In genomic region chr7:155296788-155297516, GRCh38 we compare ENCODE assay signal across 8 cellular contexts. TPM values are rescaled to one million over a fixed set of nuclear protein-coding genes. Genes with fewer than 3 reads are reported as not detected.
A peak's percentile ranks its signal among the peaks of the same experiment; 100 is the strongest.
DNase-seq lines count a peak whose midpoint lies in the region; FAIRE-seq and TF ChIP-seq lines count a peak whose summit lies in the region.

No MANE protein-coding gene starts in this region.

- peaks cover 29% of the 10 kb centered on the region for H3K36me3 Mint-ChIP-seq in activated naive CD8-positive, alpha-beta T cell treated with anti-CD3 and anti-CD28 coated beads for 36 hours

- peaks cover 30% of the 10 kb centered on the region for H3K4me1 Mint-ChIP-seq in activated naive CD8-positive, alpha-beta T cell treated with anti-CD3 and anti-CD28 coated beads for 36 hours

- DNase-seq in COR-L47 (lab: John Stamatoyannopoulos, UW) (peak; percentile 85), GM20000 (ENCODE audit: low spot score) (peak; percentile 52), HK-2 (ENCODE audit: unreplicated experiment) (peak; percentile 80), SJSA1 (ENCODE audit: low read depth in 1 of 2, low spot score in 2 of 2) (peak; percentile 73 to 76), cardiac septum (ENCODE audit: low spot score) (peak; percentile 83), pulmonary artery endothelial cell (ENCODE audit: low read depth, low spot score) (peak; percentile 27), urothelium cell line (ENCODE audit: low spot score) (peak; percentile 54)
- peak; percentile 84 for DNase-seq in activated naive CD8-positive, alpha-beta T cell treated with anti-CD3 and anti-CD28 coated beads for 36 hours

- H3K27me3 Mint-ChIP-seq in activated naive CD8-positive, alpha-beta T cell treated with anti-CD3 and anti-CD28 coated beads for 36 hours: no peaks in the 10 kb centered on the region

- no peaks in the 10 kb centered on the region for H3K27me3 ChIP-seq in SJSA1 (replicated peaks)

- peaks cover 27% of the 10 kb centered on the region for H3K4me1 ChIP-seq in SJSA1 (replicated peaks)

- peak overlapping the region; percentile 91 for H3K27ac ChIP-seq in SJSA1

- no peak for TF ChIP-seq CTCF in GM20000 (IDR thresholded peaks at IDR 0.05; ENCODE audit: extremely low read depth, missing control alignments)

- 0 out of 2 replicates have a peak, but pooled peaks cover 3% of the 10 kb centered on the region for H3K36me3 ChIP-seq in SJSA1

- peak overlapping the region; percentile 84 for H3K4me3 Mint-ChIP-seq in activated naive CD8-positive, alpha-beta T cell treated with anti-CD3 and anti-CD28 coated beads for 36 hours

- no peak for FAIRE-seq in urothelium cell line (lab: Jason Lieb, UNC)

- H3K27ac Mint-ChIP-seq in activated naive CD8-positive, alpha-beta T cell treated with anti-CD3 and anti-CD28 coated beads for 36 hours: peak overlapping the region; percentile 92

- intact Hi-C loops in cardiac septum (cut with DNase I): loop anchor here (1.0 to 5.0 kb wide), 3 partner anchors 40 to 295 kb away; partner anchors contain the start of gene PAXIP1

- H3K9me3 Mint-ChIP-seq in activated naive CD8-positive, alpha-beta T cell treated with anti-CD3 and anti-CD28 coated beads for 36 hours: no peaks in the 10 kb centered on the region

- H3K9me3 ChIP-seq in SJSA1 (replicated peaks): peaks cover 4% of the 10 kb centered on the region

- peak overlapping the region; percentile 81 for H3K4me3 ChIP-seq in SJSA1

RNA-seq across cellular contexts. Expression of gene INSIG1, which starts 0.7 kb away (rescaled TPM):
- 36.4 and 46.6 TPM in 2 replicates for total RNA-seq in SJSA1 (2014; rRNA removed; shearing (Covaris generic))
- total RNA-seq in activated naive CD8-positive, alpha-beta T cell treated with anti-CD3 and anti-CD28 coated beads for 36 hours: 10 to 100 TPM; 52.5 to 53.4 TPM
- total RNA-seq in cardiac septum: 15.2 TPM
- total RNA-seq in pulmonary artery endothelial cell: 109 and 120 TPM in 2 replicates

Comparison
In these comparisons a context has a peak if more than half of its experiments do, and no peak if none do; other contexts are left out.
1. Peak in every context shown above with its lines: DNase-seq, H3K4me3 ChIP-seq and H3K27ac ChIP-seq.
2. DNase-seq: peak in every context shown above with its lines; median percentile 85 in COR-L47; 84 in activated naive CD8-positive, alpha-beta T cell treated with anti-CD3 and anti-CD28 coated beads for 36 hours; 83 in cardiac septum; 80 in HK-2; 74 in SJSA1; 54 in urothelium cell line; 52 in GM20000; 27 in pulmonary artery endothelial cell.